Comparison of ENCODE assay signal across 23 cellular contexts in the genomic region with DNA sequence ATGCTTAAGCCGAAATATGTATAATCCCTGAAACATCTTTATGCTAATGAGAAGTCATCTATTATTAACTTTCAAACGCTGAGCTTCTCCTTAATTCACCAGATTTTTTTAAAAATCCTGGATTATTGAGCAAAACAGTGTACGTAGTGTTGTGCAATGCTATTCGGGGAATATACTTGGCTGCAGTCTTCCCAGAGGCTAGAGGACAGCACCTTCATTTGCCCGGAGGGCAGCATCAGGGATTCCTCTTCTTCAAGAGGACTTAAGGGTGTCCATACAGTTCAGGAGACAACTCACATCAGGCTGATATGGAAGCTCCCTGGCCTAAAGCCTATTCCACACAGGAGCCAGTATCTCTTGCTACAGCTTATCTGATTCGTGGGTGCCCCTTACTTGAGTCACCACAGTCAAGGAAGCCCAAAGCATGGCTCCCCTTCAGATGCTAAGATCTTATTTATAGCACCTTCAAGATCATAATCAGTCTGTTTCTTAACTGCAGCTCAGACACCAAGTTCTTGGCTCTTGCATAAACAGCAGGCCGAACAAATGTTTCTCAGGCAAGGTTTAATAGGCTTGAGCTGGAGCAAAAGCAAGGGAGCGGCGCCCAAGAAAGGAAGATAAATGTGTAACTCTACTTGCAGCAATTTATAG. TPM values are rescaled to one million over a fixed set of nuclear protein-coding genes. Genes with fewer than 3 reads are reported as not detected.
"Had no signal": no experiment of that assay in that cellular context is flagged by ENCODE, and none has a peak within 500 bp of the region (broad histone marks: within the 10 kb centered on the region; RNA-seq: fewer than 3 reads in every experiment).

No MANE protein-coding gene starts in this region.

- H3K4me1 ChIP-seq: upper lobe of left lung had no signal

- H3K27ac ChIP-seq: cardiac muscle cell, hepatocyte, left ventricle myocardium inferior, skin epidermis, upper lobe of left lung had no signal

- H3K36me3 ChIP-seq: cardiac muscle cell had no signal

- H3K4me3 ChIP-seq: cardiac muscle cell, hepatocyte, left ventricle myocardium inferior, skin epidermis, upper lobe of left lung had no signal

- ATAC-seq: activated CD4-positive, alpha-beta T cell treated with anti-CD3 and anti-CD28 coated beads for 36 hours; activated CD8-positive, alpha-beta memory T cell treated with anti-CD3 and anti-CD28 coated beads, Interleukin-2, amount 10 ng/mL, durations not matched to agents 7 days and 5 days; activated naive CD8-positive, alpha-beta T cell treated with anti-CD3 and anti-CD28 coated beads, Interleukin-2, amount 50 U/mL, for 24 hours had no signal

- H3K27me3 ChIP-seq: cardiac muscle cell, hepatocyte, upper lobe of left lung had no signal

- H3K79me2 ChIP-seq: hepatocyte had no signal

- H3K4me2 ChIP-seq: hepatocyte had no signal

- H2AFZ ChIP-seq: hepatocyte had no signal

- DNase-seq: activated CD4-positive, alpha-beta memory T cell treated with anti-CD3 and anti-CD28 coated beads for 36 hours; activated CD4-positive, alpha-beta T cell treated with anti-CD3 and anti-CD28 coated beads for 36 hours; activated CD8-positive, alpha-beta memory T cell treated with anti-CD3 and anti-CD28 coated beads, Interleukin-2, amount 10 ng/mL, durations not matched to agents 7 days and 5 days; activated naive CD4-positive, alpha-beta T cell treated with anti-CD3 and anti-CD28 coated beads for 36 hours; activated naive CD8-positive, alpha-beta T cell treated with anti-CD3 and anti-CD28 coated beads, Interleukin-2, amount 50 U/mL, for 24 hours; activated T-cell treated with anti-CD3 and anti-CD28 coated beads, Interleukin-2, amount 50 U/mL, for 1 hour; kidney; left ventricle myocardium inferior; nucleus accumbens; stimulated activated CD4-positive, alpha-beta T cell treated with anti-CD3 and anti-CD28 coated beads, Interleukin-15, amount 100 ng/mL, for 24 hours; stimulated activated CD4-positive, alpha-beta T cell treated with anti-CD3 and anti-CD28 coated beads, Interleukin-4, amount 100 ng/mL, for 1 hour; stimulated activated CD8-positive, alpha-beta memory T cell treated with anti-CD3 and anti-CD28 coated beads, Interleukin-4, amount 100 ng/mL, for 48 hours; stimulated activated naive CD4-positive, alpha-beta T cell treated with Interleukin-2 at 50 U/mL for 16 hours; substantia nigra; upper lobe of left lung had no signal

- H3K9me3 ChIP-seq: left ventricle myocardium inferior, upper lobe of left lung had no signal

RNA-seq across cellular contexts. Expression of gene NUTM2F, which starts 29.4 kb away (rescaled TPM):
- total RNA-seq: activated CD4-positive, alpha-beta memory T cell treated with anti-CD3 and anti-CD28 coated beads for 36 hours; activated CD4-positive, alpha-beta T cell treated with anti-CD3 and anti-CD28 coated beads for 36 hours; activated CD8-positive, alpha-beta memory T cell treated with anti-CD3 and anti-CD28 coated beads, Interleukin-2, amount 10 ng/mL, durations not matched to agents 7 days and 5 days; activated naive CD4-positive, alpha-beta T cell treated with anti-CD3 and anti-CD28 coated beads for 36 hours; activated T-helper 2 cell treated with anti-CD3 and anti-CD28 coated beads, Interferon-gamma antibody, Interleukin-2, Interleukin-4, amounts not matched to agents 10 μg/mL and 5 μg/mL and 100 μg/mL, durations not matched to agents 14 hours and 24 hours and 36 hours; glomerular endothelial cell; kidney; left ventricle myocardium inferior; natural killer cell treated with Interleukin-12 subunit alpha and Interleukin-12 subunit beta and Interleukin-15 and Interleukin-18, amount 100 ng/mL, for 72 hours; pulmonary artery endothelial cell; upper lobe of left lung had no signal
- polyA plus RNA-seq: cardiac muscle cell, esophagus had no signal
